In the genomic region with DNA sequence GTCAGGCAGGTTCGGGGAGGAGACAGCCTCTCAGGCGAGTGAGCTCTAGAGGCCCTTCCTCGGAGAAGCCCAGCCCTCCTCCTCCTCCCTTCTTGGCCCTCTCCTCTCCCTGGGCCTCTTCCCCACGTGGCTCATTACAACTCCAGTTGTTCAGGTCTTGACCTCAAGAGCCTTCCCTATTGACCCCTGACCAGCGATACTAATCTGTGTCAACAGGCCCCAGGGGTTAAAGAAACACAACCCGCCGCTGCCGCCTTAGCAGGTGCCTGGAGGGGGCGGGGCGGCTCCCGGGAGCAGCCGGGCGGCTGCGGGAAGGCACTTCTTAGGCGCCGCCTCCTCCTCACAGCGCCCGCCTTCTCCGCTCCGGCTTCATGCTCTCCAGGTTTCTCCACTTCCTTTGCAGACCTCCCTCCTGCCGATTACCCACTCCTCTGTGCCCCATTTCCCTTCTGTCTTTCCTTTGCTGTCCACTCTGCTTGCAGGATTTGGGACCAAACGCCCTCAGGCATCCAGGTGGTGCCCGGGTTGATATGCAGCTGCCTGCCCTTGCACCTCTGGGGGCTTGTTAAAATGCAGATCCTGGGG, we compare ENCODE assay signal across 8 cellular contexts. TPM values are rescaled to one million over a fixed set of nuclear protein-coding genes. Genes with fewer than 3 reads are reported as not detected.
A peak's percentile ranks its signal among the peaks of the same experiment; 100 is the strongest.
DNase-seq lines count a peak whose midpoint lies in the region; ATAC-seq and TF ChIP-seq lines count a peak whose summit lies in the region.

No MANE protein-coding gene starts in this region.

- WGBS in right lobe of liver (ENCODE audit: insufficient coverage, low coverage, low lambda C conversion rate, missing lambda C conversion rate) = 16% methylated on average over 10 of the region's 23 CpGs
- 5 to 6% methylated on average over 23 of the region's 23 CpGs for WGBS in thyroid gland, 2 donors

- no peaks in the 10 kb centered on the region for H3K9me3 ChIP-seq in breast epithelium
- no peaks in the 10 kb centered on the region for H3K9me3 ChIP-seq in right lobe of liver
- no peaks in the 10 kb centered on the region for H3K9me3 ChIP-seq in thyroid gland

- H3K4me3 ChIP-seq in breast epithelium (peak overlapping the region in 2 of 3 donors; percentile 21 to 50), right lobe of liver (no peak overlapping the region), thyroid gland (replicated peaks in 1 of 3) (no peak overlapping the region)

- TF ChIP-seq CTCF in breast epithelium (IDR thresholded peaks at IDR 0.05) = peak in 1 of 3 donors; percentile 23
- no peak for TF ChIP-seq CTCF in right lobe of liver (IDR thresholded peaks at IDR 0.05)
- TF ChIP-seq CTCF in thyroid gland (IDR thresholded peaks at IDR 0.05) = no peak

- intact Hi-C loops in breast epithelium (cut with DNase I; ENCODE audit: low total_unique reads) = no loop called here
- intact Hi-C loops in right lobe of liver (cut with DNase I) = no loop called here
- intact Hi-C loops in thyroid gland (cut with DNase I) = no loop called here

- ATAC-seq in right lobe of liver = peak; percentile 39 to 67 (median 53)
- no peak for ATAC-seq in GM21367 (IDR thresholded peaks at IDR 0.05; ENCODE audit: unreplicated experiment)
- no peak for ATAC-seq in GM21526 (IDR thresholded peaks at IDR 0.05; ENCODE audit: low FRiP score, unreplicated experiment)

- H3K27me3 ChIP-seq in breast epithelium (no peaks in the 10 kb centered on the region), right lobe of liver (no peaks in the 10 kb centered on the region), thyroid gland (no peaks in the 10 kb centered on the region)

- peaks cover 53 to 55% of the 10 kb centered on the region in 2 donors for H3K4me1 ChIP-seq in breast epithelium
- H3K4me1 ChIP-seq in right lobe of liver = peaks cover 0 to 18% (median 6%) of the 10 kb centered on the region in 4 donors
- peaks cover 72 to 74% of the 10 kb centered on the region in 2 donors for H3K4me1 ChIP-seq in thyroid gland

- peak overlapping the region; percentile 93 to 100 for H3K27ac ChIP-seq in breast epithelium
- peak overlapping the region in 1 of 3 donors; percentile 69 for H3K27ac ChIP-seq in right lobe of liver
- peak overlapping the region; percentile 100 for H3K27ac ChIP-seq in thyroid gland

- DNase-seq in NCI-H187 (lab: John Stamatoyannopoulos, UW) = peak; percentile 49 to 58
- no peak for DNase-seq in NCI-H187 treated with DMSO at 0.1 percent for 48 hours (lab: John Stamatoyannopoulos, UW)
- DNase-seq in NCI-H510A (lab: John Stamatoyannopoulos, UW) = peak; percentile 84
- peak; percentile 67 to 80 for DNase-seq in breast epithelium (ENCODE audit: low spot score in 2 of 2)
- DNase-seq in right lobe of liver = no peak
- peak; percentile 94 to 96 for DNase-seq in thyroid gland

- H3K36me3 ChIP-seq in breast epithelium (no peaks in the 10 kb centered on the region), right lobe of liver (no peaks in the 10 kb centered on the region), thyroid gland (no peaks in the 10 kb centered on the region)

- TF ChIP-seq POLR2A in breast epithelium (IDR thresholded peaks at IDR 0.05) (no peak), right lobe of liver (IDR thresholded peaks at IDR 0.05) (no peak), thyroid gland (IDR thresholded peaks at IDR 0.05) (peak in 1 of 2 donors; percentile 58)

RNA-seq across cellular contexts. Expression of a gene that starts 51.0 kb away (rescaled TPM):
- 10 to 100 TPM in 1 of 3 donors, 1 to 10 TPM in 2; 7.0 to 21.0 (median 9.2) TPM for total RNA-seq in breast epithelium
- 1 to 10 TPM; 1.1 to 3.7 (median 2.3) TPM for total RNA-seq in right lobe of liver
- total RNA-seq in thyroid gland = 10 to 100 TPM in 1 of 4 donors, 1 to 10 TPM in 3; 4.2 to 10.9 (median 7.7) TPM

RNA-seq across cellular contexts. Expression of a gene that starts 56.4 kb away (rescaled TPM):
- total RNA-seq in breast epithelium (10 to 100 TPM; 43.6 to 53.9 (median 52.8) TPM), right lobe of liver (10 to 100 TPM; 20.3 to 40.0 (median 26.7) TPM), thyroid gland (10 to 100 TPM; 38.8 to 70.2 (median 62.4) TPM)

Comparison
In these comparisons a context has a peak if more than half of its experiments do, and no peak if none do; other contexts are left out.
1. DNase-seq: peak in NCI-H187 (2 of 2), NCI-H510A (single experiment), breast epithelium (2 of 2) and thyroid gland (2 of 2); none in NCI-H187 treated with DMSO at 0.1 percent for 48 hours (single experiment) and right lobe of liver (0 of 3).
2. H3K4me3 ChIP-seq: peak in breast epithelium (2 of 3); none in right lobe of liver (0 of 3) and thyroid gland (0 of 3).
3. ATAC-seq: peak in right lobe of liver (4 of 4); none in GM21367 (single experiment) and GM21526 (single experiment).